Comparison of ENCODE assay signal across 9 cellular contexts in the genomic region with DNA sequence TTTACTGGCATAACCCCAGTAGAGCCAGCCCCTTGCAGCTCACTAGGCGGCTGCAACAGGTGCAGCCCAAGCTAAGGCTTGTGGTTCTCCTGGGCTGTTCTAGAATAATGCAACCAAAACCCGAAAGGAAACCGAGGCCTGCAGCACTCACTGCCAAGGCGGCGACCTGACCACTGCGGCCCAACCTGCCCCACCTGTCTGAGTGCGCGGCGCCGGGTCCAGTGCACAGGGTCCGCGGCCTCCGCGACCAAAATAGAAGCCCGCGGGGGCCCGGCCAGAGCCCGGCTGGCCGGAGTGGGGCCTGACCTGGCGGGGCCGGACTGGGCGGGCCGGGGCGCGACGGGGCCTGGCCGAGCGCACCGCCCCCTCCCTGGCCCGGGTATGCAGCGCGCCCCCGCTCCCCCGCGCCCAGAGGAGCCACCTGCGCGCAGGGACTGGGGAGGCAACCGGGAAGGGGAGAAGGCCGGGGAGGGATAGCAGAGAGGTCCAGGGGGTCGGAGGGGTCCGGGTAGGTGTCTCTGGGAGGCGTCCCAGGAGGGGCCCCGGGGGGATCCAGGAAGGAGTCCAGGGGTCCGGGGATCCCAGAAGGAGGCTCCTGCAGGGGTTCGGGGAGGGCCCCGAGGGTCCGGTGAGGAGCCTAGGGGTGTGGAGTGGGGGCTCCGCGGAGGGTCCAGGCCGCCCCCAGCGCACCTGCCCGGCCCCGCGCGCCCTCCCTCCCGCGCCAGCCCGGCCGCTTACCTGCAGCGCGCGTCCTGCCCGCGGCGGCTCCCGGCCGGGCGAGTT. TPM values are rescaled to one million over a fixed set of nuclear protein-coding genes. Genes with fewer than 3 reads are reported as not detected.
A peak's percentile ranks its signal among the peaks of the same experiment; 100 is the strongest.
DNase-seq lines count a peak whose midpoint lies in the region; ATAC-seq, FAIRE-seq and TF ChIP-seq lines count a peak whose summit lies in the region.
"Had no signal": no experiment of that assay in that cellular context is flagged by ENCODE, and none has a peak within 500 bp of the region (broad histone marks: within the 10 kb centered on the region; RNA-seq: fewer than 3 reads in every experiment).

No MANE protein-coding gene starts in this region.

- 1 to 4% (median 2%) methylated on average over 7 to 68 of the region's 68 CpGs for WGBS in adrenal gland, 4 donors
- WGBS in smooth muscle cell (ENCODE audit: low lambda C conversion rate): 8% methylated on average over 17 of the region's 68 CpGs

- no peaks in the 10 kb centered on the region for H3F3A ChIP-seq in smooth muscle cell (ENCODE audit: low read depth)

- H3K4me1 ChIP-seq in adrenal gland (replicated peaks in 1 of 2) (peaks cover 14 to 42% of the 10 kb centered on the region in 2 donors), smooth muscle cell (ENCODE audit: low read depth) (peaks cover 5% of the 10 kb centered on the region)

- peak overlapping the region; percentile 86 for H3K4me2 ChIP-seq in smooth muscle cell

- peak overlapping the region in 3 of 4 donors; percentile 30 to 90 (median 59) for H3K4me3 ChIP-seq in adrenal gland
- peak overlapping the region; percentile 58 for H3K4me3 ChIP-seq in iPS-11a (ENCODE audit: low read depth, low read length)
- H3K4me3 ChIP-seq in smooth muscle cell: peak overlapping the region; percentile 60

- H2AFZ ChIP-seq in smooth muscle cell (ENCODE audit: low read depth): no peak overlapping the region

- TF ChIP-seq CTCF in adrenal gland (IDR thresholded peaks at IDR 0.05): no peak
- TF ChIP-seq CTCF in smooth muscle cell (IDR thresholded peaks at IDR 0.05; ENCODE audit: borderline replicate concordance, insufficient read depth, poor library complexity, severe bottlenecking): no peak

- no peak for FAIRE-seq in RCC 7860 (lab: Jason Lieb, UNC)
- FAIRE-seq: endometrium had no signal

- H3K27me3 ChIP-seq in adrenal gland (no peaks in the 10 kb centered on the region), smooth muscle cell (ENCODE audit: low read depth) (peaks cover 9% of the 10 kb centered on the region)

- no peaks in the 10 kb centered on the region for H3K79me2 ChIP-seq in smooth muscle cell (ENCODE audit: low read depth)

- H4K20me1 ChIP-seq in smooth muscle cell (ENCODE audit: low read depth): no peaks in the 10 kb centered on the region

- H3K27ac ChIP-seq in adrenal gland (peak overlapping the region in 3 of 5 donors; percentile 60 to 74 (median 71)), smooth muscle cell (ENCODE audit: low read depth) (no peak overlapping the region)

- H3K36me3 ChIP-seq in adrenal gland (replicated peaks in 1 of 2): no peaks in the 10 kb centered on the region
- no peaks in the 10 kb centered on the region for H3K36me3 ChIP-seq in smooth muscle cell (ENCODE audit: low read depth)

- no peak overlapping the region for H3K9ac ChIP-seq in smooth muscle cell (ENCODE audit: low read depth)

- intact Hi-C loops in adrenal gland (cut with DNase I): no loop called here

- peak; percentile 36 for ATAC-seq in HG03520 (IDR thresholded peaks at IDR 0.05; ENCODE audit: unreplicated experiment)
- ATAC-seq in HG03039 (IDR thresholded peaks at IDR 0.05; ENCODE audit: unreplicated experiment): no peak

- H3K9me3 ChIP-seq in adrenal gland (replicated peaks in 1 of 3): no peaks in the 10 kb centered on the region
- H3K9me3 ChIP-seq in smooth muscle cell (replicated peaks; ENCODE audit: low read depth): no peaks in the 10 kb centered on the region

- no peak for TF ChIP-seq POLR2A in adrenal gland (IDR thresholded peaks at IDR 0.05)

- DNase-seq in activated CD8-positive, alpha-beta memory T cell treated with anti-CD3 and anti-CD28 coated beads for 24 hours: peak; percentile 72
- DNase-seq in activated CD8-positive, alpha-beta memory T cell treated with anti-CD3 and anti-CD28 coated beads, Interleukin-2, amount 50 U/mL, for 48 hours: no peak
- DNase-seq in adrenal gland (peak in 3 of 7 donors; percentile 29 to 45 (median 34)), smooth muscle cell (lab: John Stamatoyannopoulos, UW; ENCODE audit: unreplicated experiment) (no peak), RCC 7860 (ENCODE audit: low spot score) (no peak)

RNA-seq across cellular contexts. Expression of gene SEMA4D, which starts 0.5 kb away (rescaled TPM):
- 10 to 100 TPM; 21.0 to 57.0 (median 27.5) TPM for total RNA-seq in adrenal gland
- 10 to 100 TPM; 11.5 to 19.6 (median 19.1) TPM for polyA plus RNA-seq in adrenal gland
- total RNA-seq in smooth muscle cell: 2.4 and 2.7 TPM in 2 replicates
- polyA plus RNA-seq in smooth muscle cell: 0.63 and 3.4 TPM in 2 replicates
